ENCODE assay signal across 21 cellular contexts in the genomic region with DNA sequence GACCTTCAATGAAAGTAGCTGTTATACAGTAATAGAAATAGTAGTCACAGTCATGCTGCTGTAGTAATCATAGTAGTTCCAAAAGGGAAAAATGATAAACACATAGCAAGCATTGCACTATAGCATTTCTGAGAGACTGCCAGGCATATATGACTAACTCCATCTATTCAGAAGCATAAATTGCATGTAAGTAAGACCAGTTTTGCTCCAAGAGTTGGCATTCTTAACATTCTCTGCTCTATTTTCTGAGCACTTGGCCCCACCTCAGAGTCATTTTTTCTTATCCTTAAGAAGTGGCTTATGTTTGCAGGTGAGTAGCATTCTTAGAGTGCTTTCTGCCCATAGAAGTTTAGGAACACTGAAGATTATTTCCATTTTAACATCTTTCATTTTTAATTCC.
DNase-seq lines count a peak whose midpoint lies in the region; ATAC-seq and TF ChIP-seq lines count a peak whose summit lies in the region.
"Had no signal": no experiment of that assay in that cellular context is flagged by ENCODE, and none has a peak within 500 bp of the region (broad histone marks: within the 10 kb centered on the region; RNA-seq: fewer than 3 reads in every experiment).

No MANE protein-coding gene starts in this region.

- H3K4me1 ChIP-seq in left lung = no peaks in the 10 kb centered on the region

- H3K36me3 ChIP-seq in MG63 = no peaks in the 10 kb centered on the region
- no peaks in the 10 kb centered on the region for H3K36me3 ChIP-seq in left lung

- H3K27me3 ChIP-seq in MG63 (no peaks in the 10 kb centered on the region), left lung (no peaks in the 10 kb centered on the region)

- H3K4me3 ChIP-seq in MG63 (no peak overlapping the region), choroid plexus epithelial cell (ENCODE audit: low read depth, low read length) (no peak overlapping the region), left lung (no peak overlapping the region)
- H3K4me3 ChIP-seq: GM23338 had no signal

- TF ChIP-seq CTCF in choroid plexus epithelial cell (conservative IDR thresholded peaks at IDR 0.05; ENCODE audit: low read depth, low read length) (no peak), left lung (IDR thresholded peaks at IDR 0.05) (no peak)

- intact Hi-C loops in left lung (cut with DNase I) = no loop called here
- intact Hi-C loops in posterior vena cava (cut with DNase I) = no loop called here

- DNase-seq in MG63 = peak; percentile 5
- peak; percentile 4 for DNase-seq in choroid plexus epithelial cell (ENCODE audit: low read depth)
- no peak for DNase-seq in left lung
- DNase-seq in posterior vena cava (ENCODE audit: low spot score) = no peak
- no peak for DNase-seq in activated CD4-positive, alpha-beta T cell treated with anti-CD3 and anti-CD28 coated beads for 1 hour
- no peak for DNase-seq in NCI-H1092 (lab: John Stamatoyannopoulos, UW)
- no peak for DNase-seq in hippocampal formation (lab: John Stamatoyannopoulos, UW)
- DNase-seq: Calu3; CD4-positive, alpha-beta T cell; DMS79 treated with DMSO at 0.1 percent for 48 hours; GF-D8; IMR-90; Karpas-422; MM.1S; NCI-H1105; NCI-H1694; NCI-H2107; NCI-H226; NCI-H524 treated with DMSO at 0.1 percent for 48 hours had no signal

- no peak overlapping the region for H3K27ac ChIP-seq in left lung

- ATAC-seq in left lung = peak; percentile 88
- ATAC-seq: GM23338, Panc1 had no signal

- no peaks in the 10 kb centered on the region for H3K9me3 ChIP-seq in MG63
- no peaks in the 10 kb centered on the region for H3K9me3 ChIP-seq in left lung

Comparison
In these comparisons a context has a peak if more than half of its experiments do, and no peak if none do; other contexts are left out.
1. DNase-seq: peak in MG63 (single experiment) and choroid plexus epithelial cell (single experiment); none in left lung (0 of 2), posterior vena cava (single experiment), activated CD4-positive, alpha-beta T cell treated with anti-CD3 and anti-CD28 coated beads for 1 hour (single experiment), NCI-H1092 (single experiment) and hippocampal formation (0 of 2).